16 cellular contexts compared by ENCODE assay signal in the genomic region with DNA sequence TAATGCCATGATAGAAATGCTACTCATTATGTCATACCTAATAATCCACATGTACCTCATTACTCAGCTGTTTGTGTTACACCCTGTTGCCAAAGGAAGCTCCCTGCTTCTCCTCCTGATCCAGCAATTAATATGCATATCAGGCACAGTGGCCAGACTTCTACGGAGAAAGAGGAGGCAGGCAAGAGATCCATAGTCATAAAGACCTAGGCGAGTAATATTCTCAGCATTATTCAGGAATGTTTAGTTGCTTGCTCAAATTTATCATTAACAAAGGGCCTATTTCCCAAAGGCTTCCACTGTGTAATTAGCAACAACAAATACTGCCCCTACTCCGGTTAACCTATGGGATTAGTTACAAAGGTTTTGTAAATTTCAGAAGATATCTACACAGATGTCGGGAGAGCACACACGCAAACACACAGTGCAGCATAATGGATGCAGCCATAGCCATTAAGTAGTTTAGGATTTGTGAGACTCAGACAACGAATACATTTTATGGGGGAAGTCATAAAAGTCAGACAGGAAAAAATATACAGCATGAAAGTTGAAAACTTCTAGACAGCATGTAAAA.
A peak's percentile ranks its signal among the peaks of the same experiment; 100 is the strongest.
DNase-seq lines count a peak whose midpoint lies in the region; ATAC-seq lines count a peak whose summit lies in the region.
"Had no signal": no experiment of that assay in that cellular context is flagged by ENCODE, and none has a peak within 500 bp of the region (broad histone marks: within the 10 kb centered on the region; RNA-seq: fewer than 3 reads in every experiment).

No MANE protein-coding gene starts in this region.

- no peak overlapping the region for H3K4me3 Mint-ChIP-seq in central memory CD8-positive, alpha-beta T cell
- H3K4me3 Mint-ChIP-seq in stimulated activated effector memory CD8-positive, alpha-beta T cell treated with anti-CD3 and anti-CD28 coated beads, Interleukin-12 subunit alpha, Interleukin-12 subunit beta, amount 100 ng/mL, for 72 hours, result no peak overlapping the region
- H3K4me3 Mint-ChIP-seq: activated B cell treated with CpG ODN at 0.5 μM for 24 hours, nephron had no signal

- H3K4me1 ChIP-seq in HUES64 (ENCODE audit: insufficient read depth, low read length), result peaks cover 66% of the 10 kb centered on the region

- no peak for ATAC-seq in central memory CD8-positive, alpha-beta T cell (replicated peaks; ENCODE audit: extremely low read depth, poor library complexity, severe bottlenecking)
- no peak for ATAC-seq in stimulated activated effector memory CD8-positive, alpha-beta T cell treated with anti-CD3 and anti-CD28 coated beads, Interleukin-12 subunit alpha, Interleukin-12 subunit beta, amount 100 ng/mL, for 72 hours
- no peak for ATAC-seq in GM19328 (IDR thresholded peaks at IDR 0.05; ENCODE audit: unreplicated experiment)

- H3K36me3 Mint-ChIP-seq in central memory CD8-positive, alpha-beta T cell (ENCODE audit: insufficient read depth), result peaks cover 11% of the 10 kb centered on the region
- H3K36me3 Mint-ChIP-seq in stimulated activated effector memory CD8-positive, alpha-beta T cell treated with anti-CD3 and anti-CD28 coated beads, Interleukin-12 subunit alpha, Interleukin-12 subunit beta, amount 100 ng/mL, for 72 hours, result peaks cover 4% of the 10 kb centered on the region

- H3K27ac ChIP-seq in HUES64 (ENCODE audit: low read depth, low read length), result peak overlapping the region; percentile 7
- H3K27ac ChIP-seq: BLaER1 treated with 17β-estradiol and CSF1 and Interleukin-3, amounts not matched to agents 10 nM and 100 nM had no signal

- no peak overlapping the region for H3K4me3 ChIP-seq in HUES64 (ENCODE audit: low read length)
- H3K4me3 ChIP-seq: BLaER1 treated with 17β-estradiol and CSF1 and Interleukin-3, amounts not matched to agents 10 nM and 100 nM had no signal

- H3K27me3 Mint-ChIP-seq in central memory CD8-positive, alpha-beta T cell, result no peaks in the 10 kb centered on the region
- H3K27me3 Mint-ChIP-seq: activated B cell treated with CpG ODN at 0.5 μM for 24 hours had no signal

- H3K36me3 ChIP-seq in HUES64 (ENCODE audit: insufficient read depth, low read length), result no peaks in the 10 kb centered on the region
- H3K36me3 ChIP-seq: BLaER1 treated with 17β-estradiol and CSF1 and Interleukin-3, amounts not matched to agents 10 nM and 100 nM had no signal

- DNase-seq in central memory CD8-positive, alpha-beta T cell (ENCODE audit: low spot score in 2 of 2), result no peak
- DNase-seq in kidney glomerular epithelial cell (lab: John Stamatoyannopoulos, UW) (peak; percentile 34), inferior parietal cortex (ENCODE audit: extremely low spot score) (no peak), NCI-H1694 treated with DMSO at 0.1 percent for 48 hours (lab: John Stamatoyannopoulos, UW) (no peak)
- DNase-seq in stimulated activated effector memory CD8-positive, alpha-beta T cell treated with anti-CD3 and anti-CD28 coated beads, Interleukin-12 subunit alpha, Interleukin-12 subunit beta, amount 100 ng/mL, for 72 hours (ENCODE audit: low spot score in 2 of 2), result no peak
- DNase-seq: activated B cell treated with CpG ODN at 0.5 μM for 24 hours; activated effector memory CD4-positive, alpha-beta T cell treated with Interleukin-2 at 50 U/mL for 16 hours; glutamatergic neuron; NCI-H2029 treated with DMSO at 0.1 percent for 48 hours; NCI-H82; RPMI8226; stimulated activated CD4-positive, alpha-beta T cell treated with anti-CD3 and anti-CD28 coated beads, Interleukin-1b, Interleukin-23, amount 100 ng/mL, for 48 hours had no signal

- H3K9me3 Mint-ChIP-seq in central memory CD8-positive, alpha-beta T cell, result no peaks in the 10 kb centered on the region
- no peaks in the 10 kb centered on the region for H3K9me3 Mint-ChIP-seq in stimulated activated effector memory CD8-positive, alpha-beta T cell treated with anti-CD3 and anti-CD28 coated beads, Interleukin-12 subunit alpha, Interleukin-12 subunit beta, amount 100 ng/mL, for 72 hours
- H3K9me3 Mint-ChIP-seq: activated B cell treated with CpG ODN at 0.5 μM for 24 hours, nephron had no signal

- WGBS in HUES64, result 68% methylated on average over 5 of the region's 6 CpGs

- peaks cover 40% of the 10 kb centered on the region for H3K4me1 Mint-ChIP-seq in central memory CD8-positive, alpha-beta T cell
- H3K4me1 Mint-ChIP-seq in stimulated activated effector memory CD8-positive, alpha-beta T cell treated with anti-CD3 and anti-CD28 coated beads, Interleukin-12 subunit alpha, Interleukin-12 subunit beta, amount 100 ng/mL, for 72 hours, result peaks cover 26% of the 10 kb centered on the region
- H3K4me1 Mint-ChIP-seq: activated B cell treated with CpG ODN at 0.5 μM for 24 hours had no signal

- H3K9ac ChIP-seq in HUES64 (ENCODE audit: low read depth, low read length), result no peak overlapping the region
- H3K9ac ChIP-seq: BLaER1 treated with 17β-estradiol and CSF1 and Interleukin-3, amounts not matched to agents 10 nM and 100 nM had no signal

- H3K27me3 ChIP-seq in HUES64 (ENCODE audit: insufficient read depth, low read length), result no peaks in the 10 kb centered on the region
- H3K27me3 ChIP-seq: BLaER1 treated with 17β-estradiol and CSF1 and Interleukin-3, amounts not matched to agents 10 nM and 100 nM had no signal

- peak overlapping the region; percentile 99 for H3K27ac Mint-ChIP-seq in central memory CD8-positive, alpha-beta T cell (ENCODE audit: low read depth)
- H3K27ac Mint-ChIP-seq in stimulated activated effector memory CD8-positive, alpha-beta T cell treated with anti-CD3 and anti-CD28 coated beads, Interleukin-12 subunit alpha, Interleukin-12 subunit beta, amount 100 ng/mL, for 72 hours, result peak overlapping the region; percentile 91
- H3K27ac Mint-ChIP-seq: activated B cell treated with CpG ODN at 0.5 μM for 24 hours had no signal

- no peaks in the 10 kb centered on the region for H3K9me3 ChIP-seq in HUES64 (ENCODE audit: insufficient read depth, low read depth, low read length)
- H3K9me3 ChIP-seq: BLaER1 treated with 17β-estradiol and CSF1 and Interleukin-3, amounts not matched to agents 10 nM and 100 nM had no signal
